In the genomic region with DNA sequence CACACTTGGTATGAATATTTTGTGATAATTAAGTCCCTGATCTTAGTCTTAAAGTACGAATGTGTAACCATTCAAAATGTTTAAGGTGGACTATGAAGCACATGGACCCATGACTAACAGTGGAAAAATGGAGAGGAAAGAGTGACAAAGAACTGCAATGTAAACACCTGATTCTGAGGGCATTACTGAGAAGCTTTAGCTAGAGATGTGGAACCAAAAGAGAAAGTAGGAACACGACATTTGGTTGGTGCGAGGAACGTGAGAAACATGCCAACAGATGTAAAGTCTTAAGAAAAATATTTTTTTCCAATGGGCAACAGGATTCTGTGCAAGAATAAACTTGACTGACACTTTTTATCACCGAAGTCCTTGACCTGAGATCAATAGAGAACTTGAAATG, we compare ENCODE assay signal across 27 cellular contexts.
"Had no signal": no experiment of that assay in that cellular context is flagged by ENCODE, and none has a peak within 500 bp of the region (broad histone marks: within the 10 kb centered on the region; RNA-seq: fewer than 3 reads in every experiment).

No MANE protein-coding gene starts in this region.

- H3K36me3 ChIP-seq: SJCRH30 had no signal

- H3K4me1 ChIP-seq: SJCRH30 had no signal

- H3K4me2 ChIP-seq: PC-9 had no signal

- H3K27ac ChIP-seq: PC-9, RWPE1, SJCRH30, SK-N-MC had no signal

- H3K4me3 ChIP-seq: PC-9, SJCRH30, SK-N-MC had no signal

- H3K9me3 ChIP-seq: SJCRH30 had no signal

- DNase-seq: Kasumi-1, KG1, NCI-H1048, NCI-H1092 treated with DMSO at 0.1 percent for 48 hours, NCI-H1105 treated with DMSO at 0.1 percent for 48 hours, NCI-H1417, NCI-H1436, NCI-H146, NCI-H1694, NCI-H187, NCI-H1930, NCI-H2029 treated with DMSO at 0.1 percent for 48 hours, NCI-H2171 treated with DMSO at 0.1 percent for 48 hours, NCI-H2227 treated with DMSO at 0.1 percent for 48 hours, NCI-H345, NCI-H446, NCI-H510A treated with DMSO at 0.1 percent for 48 hours, NCI-H524 treated with DMSO at 0.1 percent for 48 hours, NCI-H526 treated with DMSO at 0.1 percent for 48 hours, NCI-H774, PC-9, SHP77, SIG-M5, SJCRH30, T-cell had no signal

- H3K27me3 ChIP-seq: SJCRH30 had no signal

- H2AFZ ChIP-seq: PC-9 had no signal
